7 cellular contexts compared by ENCODE assay signal in the genomic region with DNA sequence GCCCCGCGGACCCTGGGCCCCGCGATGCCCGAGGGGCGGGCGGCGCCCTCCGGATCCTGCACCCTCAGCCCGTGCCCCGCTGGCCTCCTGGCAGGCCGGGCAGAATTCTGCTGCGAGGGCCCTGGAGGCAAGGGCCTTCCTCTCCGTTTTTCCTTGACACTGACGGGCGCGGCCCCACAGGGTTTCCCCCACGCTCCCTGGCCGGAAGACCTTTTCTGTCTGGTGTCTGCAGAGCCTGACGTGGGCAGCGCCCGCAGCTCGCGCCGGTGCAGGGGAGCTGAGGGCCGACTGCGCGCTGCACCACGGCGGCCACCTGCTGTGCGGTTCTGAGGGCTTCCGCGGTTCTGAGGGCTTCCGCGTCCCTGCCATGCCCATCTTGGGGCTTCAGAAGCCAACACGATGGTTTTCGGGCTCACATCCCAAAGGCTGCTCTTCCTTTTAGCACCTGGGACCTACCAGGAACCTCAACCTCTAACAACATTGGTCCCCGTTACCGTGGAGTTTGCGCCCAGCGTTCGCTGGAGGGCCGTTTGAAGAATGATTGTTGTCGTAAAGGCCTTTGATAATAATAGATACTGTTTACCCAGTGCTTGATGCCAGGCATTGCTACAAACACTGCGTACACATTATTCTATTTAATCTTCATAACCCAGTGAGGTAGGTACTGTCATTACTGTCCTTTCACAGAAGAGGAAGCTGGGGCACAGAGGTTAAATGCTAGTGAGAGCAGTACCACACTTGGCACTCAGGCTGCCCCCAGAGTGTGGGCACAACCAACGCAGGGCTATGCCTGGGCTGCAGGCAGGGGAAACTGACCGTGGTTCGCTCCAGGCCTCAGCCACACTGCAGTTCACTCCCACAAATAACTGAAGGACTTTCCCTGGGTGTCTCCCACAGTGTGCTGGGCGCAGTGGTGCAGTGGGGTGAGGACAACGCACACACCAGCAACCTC. TPM values are rescaled to one million over a fixed set of nuclear protein-coding genes. Genes with fewer than 3 reads are reported as not detected.
DNase-seq lines count a peak whose midpoint lies in the region; ATAC-seq and TF ChIP-seq lines count a peak whose summit lies in the region.

No MANE protein-coding gene starts in this region.

- H3K9me3 ChIP-seq in HAP-1: no peaks in the 10 kb centered on the region

- TF ChIP-seq CTCF in fibroblast of villous mesenchyme (IDR thresholded peaks at IDR 0.05; ENCODE audit: insufficient read depth, low read depth, low read length): no peak

- peak overlapping the region; percentile 88 for H3K27ac Mint-ChIP-seq in activated T-cell treated with anti-CD3 and anti-CD28 coated beads, Interleukin-2, amount 50 U/mL, for 24 hours

- peaks cover 10% of the 10 kb centered on the region; the same call in 1 of the 2 replicates for H3K4me1 ChIP-seq in HAP-1

- intact Hi-C loops in posterior vena cava (cut with DNase I): loop anchor here (10.0 kb wide), 2 partner anchors 62 to 182 kb away; partner anchors contain the start of genes CASP3 (in 1 of the 2) and PRIMPOL (in 1 of the 2)

- peak overlapping the region; percentile 39 for H3K4me3 ChIP-seq in HAP-1
- peak overlapping the region; percentile 67 for H3K4me3 ChIP-seq in fibroblast of villous mesenchyme (ENCODE audit: low read depth, low read length)

- H3K9me3 Mint-ChIP-seq in activated T-cell treated with anti-CD3 and anti-CD28 coated beads, Interleukin-2, amount 50 U/mL, for 24 hours: no peaks in the 10 kb centered on the region

- DNase-seq in HAP-1 (ENCODE audit: low spot score in 2 of 2) (peak in 1 of 2 experiments; percentile 52), MV-4-11 (lab: John Stamatoyannopoulos, UW) (peak; percentile 56), fibroblast of villous mesenchyme (ENCODE audit: low read depth) (peak; percentile 34), posterior vena cava (ENCODE audit: low spot score) (peak; percentile 86), 8988T (no peak)
- DNase-seq in activated T-cell treated with anti-CD3 and anti-CD28 coated beads, Interleukin-2, amount 50 U/mL, for 24 hours: no peak

- no peaks in the 10 kb centered on the region for H3K36me3 ChIP-seq in HAP-1 (replicated peaks)

- H3K27me3 ChIP-seq in HAP-1 (ENCODE audit: low read depth): no peaks in the 10 kb centered on the region

- H3K36me3 Mint-ChIP-seq in activated T-cell treated with anti-CD3 and anti-CD28 coated beads, Interleukin-2, amount 50 U/mL, for 24 hours (ENCODE audit: low read depth): peaks cover 6% of the 10 kb centered on the region

- in situ Hi-C loops in HAP-1 (cut with MboI; ENCODE audit: low sequenced_read_pairs): no loop called here

- peaks cover 41% of the 10 kb centered on the region for H3K4me1 Mint-ChIP-seq in activated T-cell treated with anti-CD3 and anti-CD28 coated beads, Interleukin-2, amount 50 U/mL, for 24 hours (ENCODE audit: low read depth)

- ATAC-seq in GM18502 (IDR thresholded peaks at IDR 0.05; ENCODE audit: poor library complexity, unreplicated experiment): peak; percentile 48

- H3K27me3 Mint-ChIP-seq in activated T-cell treated with anti-CD3 and anti-CD28 coated beads, Interleukin-2, amount 50 U/mL, for 24 hours: peaks cover 6% of the 10 kb centered on the region

- peak overlapping the region; percentile 85 for H3K4me3 Mint-ChIP-seq in activated T-cell treated with anti-CD3 and anti-CD28 coated beads, Interleukin-2, amount 50 U/mL, for 24 hours

RNA-seq across cellular contexts. Expression of gene ACSL1, which starts 0.8 kb away (rescaled TPM):
- total RNA-seq in fibroblast of villous mesenchyme (26.1 and 32.4 TPM in 2 replicates), posterior vena cava (10 to 100 TPM; 92.4 to 95.4 TPM)

Comparison
In these comparisons a context has a peak if more than half of its experiments do, and no peak if none do; other contexts are left out.
1. DNase-seq: peak in MV-4-11 (single experiment), fibroblast of villous mesenchyme (single experiment) and posterior vena cava (single experiment); none in activated T-cell treated with anti-CD3 and anti-CD28 coated beads, Interleukin-2, amount 50 U/mL, for 24 hours (single experiment) and 8988T (single experiment).